9 cellular contexts compared by ENCODE assay signal in the genomic region with DNA sequence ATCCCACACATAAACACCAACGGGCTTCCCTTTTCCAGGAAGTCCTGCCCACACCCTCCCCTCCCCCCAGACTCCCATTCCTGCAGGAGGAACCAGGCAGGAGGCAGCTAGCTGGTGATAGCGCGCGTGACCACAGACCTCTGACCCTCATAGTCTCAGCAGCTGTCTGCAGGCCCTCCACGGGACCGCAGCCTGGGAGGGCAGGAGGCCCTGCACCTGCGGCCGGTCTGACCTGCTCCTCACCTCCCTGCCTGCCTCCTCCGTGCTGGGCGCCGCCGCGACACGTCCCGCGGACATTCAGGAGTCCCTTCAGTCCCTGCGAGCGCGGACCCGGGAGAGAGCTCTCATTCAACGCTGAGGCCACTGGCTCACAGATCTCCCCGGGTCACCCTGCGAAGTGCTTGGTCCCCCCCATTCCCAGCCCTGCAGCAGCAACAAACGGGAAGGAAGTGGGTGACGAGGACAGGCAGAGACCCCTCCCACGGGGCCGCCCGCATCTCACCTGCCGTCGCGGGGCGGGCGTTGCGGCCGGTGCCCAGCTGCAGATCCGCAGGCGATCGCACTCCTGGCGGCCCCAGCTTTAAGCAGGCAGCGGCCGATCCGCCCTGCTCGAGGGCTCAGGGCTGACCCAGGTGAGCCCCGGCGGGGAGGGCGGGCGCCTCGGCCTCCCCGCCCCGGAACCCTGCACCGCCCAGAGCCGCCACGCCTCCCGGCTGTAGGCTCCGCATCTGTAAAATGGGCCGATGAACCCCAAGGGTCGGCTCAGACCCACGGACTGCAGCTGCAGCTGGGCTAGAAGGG. TPM values are rescaled to one million over a fixed set of nuclear protein-coding genes. Genes with fewer than 3 reads are reported as not detected.
DNase-seq lines count a peak whose midpoint lies in the region; ATAC-seq, FAIRE-seq and TF ChIP-seq lines count a peak whose summit lies in the region.
"Had no signal": no experiment of that assay in that cellular context is flagged by ENCODE, and none has a peak within 500 bp of the region (broad histone marks: within the 10 kb centered on the region; RNA-seq: fewer than 3 reads in every experiment).

No MANE protein-coding gene starts in this region.

- peak; percentile 64 for FAIRE-seq in GM18507 (lab: Jason Lieb, UNC)

- in situ Hi-C loops in ACHN (cut with HindIII; ENCODE audit: low pct_ligation_motif_present, low pct_unique_long_range_greater_than_20kb, low sequenced_read_pairs) = no loop called here

- no peak for TF ChIP-seq CTCF in WTC11 (IDR thresholded peaks at IDR 0.05)
- no peak for TF ChIP-seq CTCF in epithelial cell of esophagus (IDR thresholded peaks at IDR 0.05; ENCODE audit: insufficient read depth, low read depth, low read length, missing control alignments)
- TF ChIP-seq CTCF in nephron (IDR thresholded peaks at IDR 0.05; ENCODE audit: unreplicated experiment in 3 of 3) = no peak

- H3K36me3 Mint-ChIP-seq in WTC11 (no peaks in the 10 kb centered on the region), nephron (ENCODE audit: low read depth) (no peaks in the 10 kb centered on the region)

- DNase-seq in GM18507 (ENCODE audit: extremely low spot score, insufficient read length, low read depth) = no peak
- DNase-seq in WTC11 (ENCODE audit: low spot score) = peak; percentile 55
- no peak for DNase-seq in epithelial cell of esophagus (ENCODE audit: low read depth)
- DNase-seq in AG08395 (ENCODE audit: low spot score) = no peak
- no peak for DNase-seq in NCI-H2107 treated with DMSO at 0.1 percent for 48 hours (lab: John Stamatoyannopoulos, UW; ENCODE audit: unreplicated experiment)
- no peak for DNase-seq in ACHN
- DNase-seq in NCI-H2107 (lab: John Stamatoyannopoulos, UW) = no peak

- H3K27me3 Mint-ChIP-seq in WTC11 (ENCODE audit: low read depth) (peaks cover 14% of the 10 kb centered on the region), nephron (ENCODE audit: low read depth) (peaks cover 11% of the 10 kb centered on the region)

- H3K4me1 Mint-ChIP-seq in WTC11 (peaks cover 8% of the 10 kb centered on the region), nephron (peaks cover 3% of the 10 kb centered on the region)

- H3K4me3 Mint-ChIP-seq in WTC11 (peak overlapping the region; percentile 67), nephron (peak overlapping the region in 2 of 3 experiments; percentile 43 to 60)

- peak; percentile 73 for ATAC-seq in WTC11

- POLR2A ChIA-PET in WTC11 (lab: Charles Lee) = interaction anchor here (0.5 to 1.1 kb wide), 3 partner anchors 11 to 361 kb away, joined by 3 to 4 read pairs (median 3); no protein-coding TSS in a partner anchor

- H3K27ac Mint-ChIP-seq in WTC11 = no peak overlapping the region
- no peak overlapping the region for H3K27ac Mint-ChIP-seq in nephron

- H3K4me3 ChIP-seq in epithelial cell of esophagus (ENCODE audit: low read length) = peak overlapping the region; percentile 18

- H3K9me3 Mint-ChIP-seq in WTC11 (no peaks in the 10 kb centered on the region), nephron (no peaks in the 10 kb centered on the region)

- CTCF ChIA-PET in WTC11 (lab: Charles Lee) = interaction anchor here (0.7 to 1.8 kb wide), 9 partner anchors 10 to 220 kb away, joined by 3 to 15 read pairs (median 3); partner anchors contain the start of genes CNN1, ELOF1 and ZNF491

TF ChIP-seq in WTC11, 78 proteins besides CTCF, POLR2A, EP300 and RAD21:
- TF ChIP-seq FOXP1 (CRISPR knock-in tag; IDR thresholded peaks at IDR 0.05; ENCODE audit: borderline replicate concordance) (no peak), IRF1 (CRISPR knock-in tag; IDR thresholded peaks at IDR 0.05) (no peak), CREM (CRISPR knock-in tag; IDR thresholded peaks at IDR 0.05) (no peak), ZNF317 (CRISPR knock-in tag; IDR thresholded peaks at IDR 0.05; ENCODE audit: borderline replicate concordance, low read depth) (peak; percentile 82), KAT7 (CRISPR knock-in tag; IDR thresholded peaks at IDR 0.05; ENCODE audit: borderline replicate concordance) (no peak), ZMAT4 (CRISPR knock-in tag; IDR thresholded peaks at IDR 0.05) (no peak)
- TF ChIP-seq, protein P1, sequence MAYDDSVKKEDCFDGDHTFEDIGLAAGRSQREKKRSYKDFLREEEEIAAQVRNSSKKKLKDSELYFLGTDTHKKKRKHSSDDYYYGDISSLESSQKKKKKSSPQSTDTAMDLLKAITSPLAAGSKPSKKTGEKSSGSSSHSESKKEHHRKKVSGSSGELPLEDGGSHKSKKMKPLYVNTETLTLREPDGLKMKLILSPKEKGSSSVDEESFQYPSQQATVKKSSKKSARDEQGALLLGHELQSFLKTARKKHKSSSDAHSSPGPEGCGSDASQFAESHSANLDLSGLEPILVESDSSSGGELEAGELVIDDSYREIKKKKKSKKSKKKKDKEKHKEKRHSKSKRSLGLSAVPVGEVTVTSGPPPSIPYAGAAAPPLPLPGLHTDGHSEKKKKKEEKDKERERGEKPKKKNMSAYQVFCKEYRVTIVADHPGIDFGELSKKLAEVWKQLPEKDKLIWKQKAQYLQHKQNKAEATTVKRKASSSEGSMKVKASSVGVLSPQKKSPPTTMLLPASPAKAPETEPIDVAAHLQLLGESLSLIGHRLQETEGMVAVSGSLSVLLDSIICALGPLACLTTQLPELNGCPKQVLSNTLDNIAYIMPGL (CRISPR knock-in tag; IDR thresholded peaks at IDR 0.05) = peak; percentile 27; the same call in 1 of the 2 replicates
- TF ChIP-seq, protein P2, sequence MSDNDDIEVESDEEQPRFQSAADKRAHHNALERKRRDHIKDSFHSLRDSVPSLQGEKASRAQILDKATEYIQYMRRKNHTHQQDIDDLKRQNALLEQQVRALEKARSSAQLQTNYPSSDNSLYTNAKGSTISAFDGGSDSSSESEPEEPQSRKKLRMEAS (CRISPR knock-in tag; IDR thresholded peaks at IDR 0.05) = peak; percentile 50; the same call in 1 of the 2 replicates
- TF ChIP-seq, protein P3, sequence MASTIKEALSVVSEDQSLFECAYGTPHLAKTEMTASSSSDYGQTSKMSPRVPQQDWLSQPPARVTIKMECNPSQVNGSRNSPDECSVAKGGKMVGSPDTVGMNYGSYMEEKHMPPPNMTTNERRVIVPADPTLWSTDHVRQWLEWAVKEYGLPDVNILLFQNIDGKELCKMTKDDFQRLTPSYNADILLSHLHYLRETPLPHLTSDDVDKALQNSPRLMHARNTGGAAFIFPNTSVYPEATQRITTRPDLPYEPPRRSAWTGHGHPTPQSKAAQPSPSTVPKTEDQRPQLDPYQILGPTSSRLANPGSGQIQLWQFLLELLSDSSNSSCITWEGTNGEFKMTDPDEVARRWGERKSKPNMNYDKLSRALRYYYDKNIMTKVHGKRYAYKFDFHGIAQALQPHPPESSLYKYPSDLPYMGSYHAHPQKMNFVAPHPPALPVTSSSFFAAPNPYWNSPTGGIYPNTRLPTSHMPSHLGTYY (CRISPR knock-in tag; IDR thresholded peaks at IDR 0.05) = no peak

RNA-seq across cellular contexts. Expression of gene ACP5, which starts 1.1 kb away (rescaled TPM):
- 8.6 to 14.3 TPM (median 11.8 TPM) in 3 replicates for total RNA-seq in WTC11 (2021)

RNA-seq across cellular contexts. Expression of gene ZNF627, which starts 18.7 kb away (rescaled TPM):
- total RNA-seq in WTC11 (2021) = 12.6 to 13.2 TPM (median 12.7 TPM) in 3 replicates

RNA-seq across cellular contexts. Expression of gene ELOF1, which starts 19.5 kb away (rescaled TPM):
- 70.9 to 86.0 TPM (median 73.4 TPM) in 3 replicates for total RNA-seq in WTC11 (2021)

RNA-seq across cellular contexts. Expression of gene CNN1, which starts 39.9 kb away (rescaled TPM):
- 16.0 to 18.0 TPM (median 17.4 TPM) in 3 replicates for total RNA-seq in WTC11 (2021)
- total RNA-seq: dermis microvascular lymphatic vessel endothelial cell had no signal

RNA-seq across cellular contexts. Expression of gene ECSIT, which starts 49.6 kb away (rescaled TPM):
- 56.4 to 64.1 TPM (median 61.7 TPM) in 3 replicates for total RNA-seq in WTC11 (2021)
